8 cellular contexts compared by ENCODE assay signal in genomic region chr15:78508272-78508671, GRCh38. TPM values are rescaled to one million over a fixed set of nuclear protein-coding genes. Genes with fewer than 3 reads are reported as not detected.
DNase-seq lines count a peak whose midpoint lies in the region; ATAC-seq, FAIRE-seq and TF ChIP-seq lines count a peak whose summit lies in the region.

No MANE protein-coding gene starts in this region.

- RAD21 ChIA-PET in HCT116 (lab: Charles Lee; ENCODE audit: low non-redundant PET in 1 of 2, low total read pairs in 2 of 2, uncharacterized antibody in 2 of 2, unreplicated experiment in 2 of 2), result no interaction called here

- POLR2A ChIA-PET in HCT116 (lab: Charles Lee), result no interaction called here

- CTCF ChIA-PET in HCT116 (lab: Charles Lee), result no interaction called here

- H3K9me2 ChIP-seq in HCT116 (ENCODE audit: insufficient read depth), result no peaks in the 10 kb centered on the region

- H3K4me3 ChIP-seq in HCT116 (replicated peaks in 1 of 2; ENCODE audit: low read depth in 1 of 2, low read length in 2 of 2), result peak overlapping the region; percentile 79 to 85
- H3K4me3 ChIP-seq in WI38 (ENCODE audit: low read depth, low read length), result peak overlapping the region; percentile 76
- H3K4me3 ChIP-seq in gastroesophageal sphincter, result peak overlapping the region; percentile 62 to 70
- H3K4me3 ChIP-seq in skeletal muscle satellite cell (ENCODE audit: low read length), result peak overlapping the region; percentile 89
- peak overlapping the region in 2 of 4 donors; percentile 80 to 88 for H3K4me3 ChIP-seq in pancreas

- TF ChIP-seq EP300 in gastroesophageal sphincter (IDR thresholded peaks at IDR 0.05), result no peak

- H3K27ac ChIP-seq in HCT116 (ENCODE audit: low read depth, low read length) (no peak overlapping the region), gastroesophageal sphincter (peak overlapping the region in 1 of 4 donors; percentile 83), pancreas (peak overlapping the region in 2 of 4 donors; percentile 6 to 57)

- no peaks in the 10 kb centered on the region for H3K79me2 ChIP-seq in HCT116 (ENCODE audit: insufficient read depth, low read length)

- TF ChIP-seq POLR2A in HCT116 (IDR thresholded peaks at IDR 0.05; ENCODE audit: borderline replicate concordance, extremely low read depth, insufficient read depth, insufficient read length) (no peak), gastroesophageal sphincter (IDR thresholded peaks at IDR 0.05) (no peak)

- DNase-seq in HCT116 (ENCODE audit: low read depth, low spot score) (no peak), pancreas (no peak), NCI-H748 (lab: John Stamatoyannopoulos, UW; ENCODE audit: unreplicated experiment) (no peak)
- no peak for DNase-seq in effector CD4-positive, alpha-beta T cell

- no peaks in the 10 kb centered on the region for H4K20me1 ChIP-seq in HCT116 (ENCODE audit: insufficient read depth)

- H3K9me3 ChIP-seq in HCT116 (ENCODE audit: control insufficient read depth in 1 of 2, insufficient read depth in 1 of 2, low read depth in 1 of 2, low read length in 2 of 2) (no peaks in the 10 kb centered on the region), gastroesophageal sphincter (no peaks in the 10 kb centered on the region), skeletal muscle satellite cell (replicated peaks; ENCODE audit: low read length) (no peaks in the 10 kb centered on the region), pancreas (peaks cover 0 to 2% (median 0%) of the 10 kb centered on the region in 4 donors)

- H3K4me2 ChIP-seq in HCT116 (ENCODE audit: low read length) (peak overlapping the region; percentile 99), skeletal muscle satellite cell (ENCODE audit: low read length) (peak overlapping the region; percentile 89)

- TF ChIP-seq CTCF in HCT116 (IDR thresholded peaks at IDR 0.05 in 2 of 3, conservative IDR thresholded peaks at IDR 0.05 in 1 of 3; ENCODE audit: borderline replicate concordance in 1 of 3, insufficient read depth in 1 of 3, low read depth in 2 of 3, low read length in 2 of 3) (no peak), WI38 (IDR thresholded peaks at IDR 0.05; ENCODE audit: low read depth, low read length) (no peak), gastroesophageal sphincter (IDR thresholded peaks at IDR 0.05) (no peak), pancreas (IDR thresholded peaks at IDR 0.05) (no peak)

- H3K9ac ChIP-seq in HCT116 (ENCODE audit: low read length) (peak overlapping the region; percentile 76), skeletal muscle satellite cell (ENCODE audit: low read depth, low read length) (no peak overlapping the region)

- H3K27me3 ChIP-seq in HCT116 (ENCODE audit: insufficient read depth, low read length), result no peaks in the 10 kb centered on the region
- no peaks in the 10 kb centered on the region for H3K27me3 ChIP-seq in gastroesophageal sphincter
- no peaks in the 10 kb centered on the region for H3K27me3 ChIP-seq in skeletal muscle satellite cell (ENCODE audit: control insufficient read depth, insufficient read depth, low read length)
- no peaks in the 10 kb centered on the region for H3K27me3 ChIP-seq in pancreas

- TF ChIP-seq RAD21 in HCT116 (IDR thresholded peaks at IDR 0.05; ENCODE audit: low read depth), result no peak

- H2AFZ ChIP-seq in HCT116 (ENCODE audit: low read depth, low read length, poor library complexity, severe bottlenecking), result peak overlapping the region; percentile 57

- no peak for FAIRE-seq in pancreas (lab: Jason Lieb, UNC)

- intact Hi-C loops in HCT116 (cut with micrococcal nuclease) (loop anchor here (5.0 kb wide), 1 partner anchor 34 kb away; the partner anchor contains the start of gene PSMA4), pancreas (cut with DNase I) (no loop called here)

- WGBS in gastroesophageal sphincter (ENCODE audit: low coverage in 1 of 2), 2 donors, result 25 to 30% methylated on average over 5 to 6 of the region's 6 CpGs
- 18 to 23% methylated on average over 6 of the region's 6 CpGs for WGBS in pancreas, 2 donors

- no TSS peak for BruUV-seq in HCT116 (replicated peaks; lab: Mats Ljungman, UMichigan)

- H3K36me3 ChIP-seq in HCT116 (ENCODE audit: control insufficient read depth in 1 of 2, insufficient read depth in 2 of 2, low read length in 2 of 2) (no peaks in the 10 kb centered on the region), gastroesophageal sphincter (no peaks in the 10 kb centered on the region), skeletal muscle satellite cell (ENCODE audit: insufficient read depth, low read length) (no peaks in the 10 kb centered on the region), pancreas (no peaks in the 10 kb centered on the region)

- H3K4me1 ChIP-seq in HCT116 (ENCODE audit: control insufficient read depth in 1 of 2, insufficient read depth in 2 of 2, low read length in 2 of 2) (peaks cover 5 to 17% of the 10 kb centered on the region in 2 experiments; a peak in 3 of 4 replicates), gastroesophageal sphincter (peaks cover 0 to 16% (median 6%) of the 10 kb centered on the region in 3 donors), skeletal muscle satellite cell (ENCODE audit: control insufficient read depth, insufficient read depth, low read length) (peaks cover 7% of the 10 kb centered on the region), pancreas (peaks cover 0 to 4% (median 0%) of the 10 kb centered on the region in 3 donors)

- ATAC-seq in HCT116 (no peak), gastroesophageal sphincter (no peak), HG03135 (IDR thresholded peaks at IDR 0.05; ENCODE audit: unreplicated experiment) (no peak), pancreas (no peak)

TF ChIP-seq in HCT116, 20 proteins besides CTCF, POLR2A, EP300 and RAD21:
- TF ChIP-seq EGR1 (IDR thresholded peaks at IDR 0.05; ENCODE audit: low read depth) (no peak), SP1 (IDR thresholded peaks at IDR 0.05; ENCODE audit: low read depth) (no peak), TCF7L2 (IDR thresholded peaks at IDR 0.05; ENCODE audit: borderline replicate concordance, extremely low read depth, insufficient read depth, insufficient read length) (no peak), EZH2 (IDR thresholded peaks at IDR 0.05) (no peak), ATF3 (IDR thresholded peaks at IDR 0.05) (no peak), CEBPB (IDR thresholded peaks at IDR 0.05; ENCODE audit: low read depth) (no peak), ELF1 (IDR thresholded peaks at IDR 0.05; ENCODE audit: borderline replicate concordance, low read depth) (no peak), EZH2phosphoT487 (IDR thresholded peaks at IDR 0.05; ENCODE audit: borderline replicate concordance) (no peak), ZNF274 (IDR thresholded peaks at IDR 0.05; ENCODE audit: low read depth, low read length) (no peak), JUND (IDR thresholded peaks at IDR 0.05) (no peak), POLR2AphosphoS5 (IDR thresholded peaks at IDR 0.05; ENCODE audit: low read depth, low read length) (no peak), YY1 (IDR thresholded peaks at IDR 0.05; ENCODE audit: extremely low read depth, insufficient replicate concordance, low read depth, low read length) (no peak), ZBTB33 (IDR thresholded peaks at IDR 0.05; ENCODE audit: extremely low read depth, insufficient replicate concordance, low read length) (no peak)

RNA-seq across cellular contexts. Expression of gene HYKK, which starts 0.9 kb away (rescaled TPM):
- total RNA-seq in HCT116 (2021; ENCODE audit: unreplicated experiment) (6.2 TPM), gastroesophageal sphincter (10 to 100 TPM in 1 of 4 donors, 1 to 10 TPM in 3; 4.7 to 13.7 (median 5.7) TPM), pancreas (1 to 10 TPM; 2.3 to 5.1 (median 2.8) TPM)
- polyA plus RNA-seq in HCT116 (2012), result 2.3 and 5.3 TPM in 2 replicates
- 2.3 and 3.5 TPM in 2 replicates for total RNA-seq in skeletal muscle satellite cell (2012; rRNA removed)
- 1 to 10 TPM; 3.2 TPM for polyA plus RNA-seq in pancreas

RNA-seq across cellular contexts. Expression of gene PSMA4, which starts 32.0 kb away (rescaled TPM):
- total RNA-seq in HCT116 (2021; ENCODE audit: unreplicated experiment), result 294 TPM
- polyA plus RNA-seq in HCT116 (2012), result 131 and 187 TPM in 2 replicates
- total RNA-seq in gastroesophageal sphincter, result 100 to 1,000 TPM in 3 of 4 donors, 10 to 100 TPM in 1; 99.9 to 191 (median 118) TPM
- total RNA-seq in skeletal muscle satellite cell (2012; rRNA removed), result 322 and 348 TPM in 2 replicates
- 10 to 100 TPM; 24.6 to 63.1 (median 43.5) TPM for total RNA-seq in pancreas
- polyA plus RNA-seq in pancreas, result 10 to 100 TPM; 67.0 to 84.1 TPM

RNA-seq across cellular contexts. Expression of gene CHRNA5, which starts 57.0 kb away (rescaled TPM):
- 25.2 TPM for total RNA-seq in HCT116 (2021; ENCODE audit: unreplicated experiment)
- polyA plus RNA-seq in HCT116 (2012), result 5.1 and 9.3 TPM in 2 replicates
- 1 to 10 TPM in 3 of 4 donors, under 1 TPM in 1; 0.93 to 4.0 (median 1.6) TPM for total RNA-seq in gastroesophageal sphincter
- total RNA-seq in skeletal muscle satellite cell (2012; rRNA removed), result 2.4 and 5.8 TPM in 2 replicates
- 1 to 10 TPM; 1.2 to 2.6 (median 1.8) TPM for total RNA-seq in pancreas
- 1 to 10 TPM in 1 of 2 donors, under 1 TPM in 1; 0.80 to 2.9 TPM for polyA plus RNA-seq in pancreas
